8 cellular contexts compared by ENCODE assay signal in genomic region chr17:55576237-55576998, GRCh38.
DNase-seq lines count a peak whose midpoint lies in the region; ATAC-seq and TF ChIP-seq lines count a peak whose summit lies in the region.

No MANE protein-coding gene starts in this region.

- no peaks in the 10 kb centered on the region for H3K9me3 ChIP-seq in adipocyte (ENCODE audit: control insufficient read depth, low read length)

- peaks cover 40% of the 10 kb centered on the region for H3K4me1 ChIP-seq in adipocyte (ENCODE audit: control insufficient read depth, insufficient read depth, low read length)

- peak overlapping the region; percentile 72 for H3K4me3 ChIP-seq in adipocyte (ENCODE audit: low read length)

- no peaks in the 10 kb centered on the region for H3K27me3 ChIP-seq in adipocyte (replicated peaks; ENCODE audit: control insufficient read depth, insufficient read depth, low read length)

- ATAC-seq in GM18511 (IDR thresholded peaks at IDR 0.05; ENCODE audit: unreplicated experiment): peak; percentile 34
- ATAC-seq in GM18873 (IDR thresholded peaks at IDR 0.05; ENCODE audit: low FRiP score, unreplicated experiment): no peak

- peak overlapping the region; percentile 86 for H3K9ac ChIP-seq in adipocyte (ENCODE audit: low read length)

- no peak for TF ChIP-seq CTCF in GM20000 (IDR thresholded peaks at IDR 0.05; ENCODE audit: extremely low read depth, missing control alignments)

- H3K36me3 ChIP-seq in adipocyte (ENCODE audit: control insufficient read depth, insufficient read depth, low read length, severe bottlenecking): no peaks in the 10 kb centered on the region

- DNase-seq in HT-29 (ENCODE audit: low spot score) (peak; percentile 75), adipocyte (ENCODE audit: low read depth) (peak; percentile 81), left kidney (ENCODE audit: low read depth, low spot score) (peak; percentile 48), GM20000 (ENCODE audit: low spot score) (no peak), ureter (ENCODE audit: low spot score) (no peak)
- no peak for DNase-seq in stimulated activated naive CD4-positive, alpha-beta T cell treated with Interleukin-2 at 50 U/mL for 16 hours (lab: John Stamatoyannopoulos, UW)

Comparison
In these comparisons a context has a peak if more than half of its experiments do, and no peak if none do; other contexts are left out.
1. DNase-seq: peak in HT-29 (single experiment), adipocyte (single experiment) and left kidney (single experiment); none in stimulated activated naive CD4-positive, alpha-beta T cell treated with Interleukin-2 at 50 U/mL for 16 hours (single experiment), GM20000 (single experiment) and ureter (single experiment).